9 cellular contexts compared by ENCODE assay signal in genomic region chr3:158801696-158802398, GRCh38. TPM values are rescaled to one million over a fixed set of nuclear protein-coding genes. Genes with fewer than 3 reads are reported as not detected.
DNase-seq lines count a peak whose midpoint lies in the region; ATAC-seq, FAIRE-seq and TF ChIP-seq lines count a peak whose summit lies in the region.
"Had no signal": no experiment of that assay in that cellular context is flagged by ENCODE, and none has a peak within 500 bp of the region (broad histone marks: within the 10 kb centered on the region; RNA-seq: fewer than 3 reads in every experiment).

A gene with protein sequence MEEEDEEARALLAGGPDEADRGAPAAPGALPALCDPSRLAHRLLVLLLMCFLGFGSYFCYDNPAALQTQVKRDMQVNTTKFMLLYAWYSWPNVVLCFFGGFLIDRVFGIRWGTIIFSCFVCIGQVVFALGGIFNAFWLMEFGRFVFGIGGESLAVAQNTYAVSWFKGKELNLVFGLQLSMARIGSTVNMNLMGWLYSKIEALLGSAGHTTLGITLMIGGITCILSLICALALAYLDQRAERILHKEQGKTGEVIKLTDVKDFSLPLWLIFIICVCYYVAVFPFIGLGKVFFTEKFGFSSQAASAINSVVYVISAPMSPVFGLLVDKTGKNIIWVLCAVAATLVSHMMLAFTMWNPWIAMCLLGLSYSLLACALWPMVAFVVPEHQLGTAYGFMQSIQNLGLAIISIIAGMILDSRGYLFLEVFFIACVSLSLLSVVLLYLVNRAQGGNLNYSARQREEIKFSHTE (plus strand): TSS chr3:158802054. CDS start chr3:158802153, 99 bp downstream.

- TF ChIP-seq CTCF in keratinocyte (optimal IDR thresholded peaks at IDR 0.05 in 1 of 3, IDR thresholded peaks at IDR 0.05 in 1 of 3, conservative IDR thresholded peaks at IDR 0.05 in 1 of 3; ENCODE audit: extremely low read depth in 1 of 3, insufficient read depth in 2 of 3, low read length in 3 of 3): no peak

- no peaks in the 10 kb centered on the region for H4K20me1 ChIP-seq in keratinocyte (ENCODE audit: control insufficient read depth, extremely low read depth, insufficient read depth, low read length)

- peak within 1 kb of the TSS; percentile 88 for H3K9ac ChIP-seq in keratinocyte (ENCODE audit: control insufficient read depth, extremely low read depth, insufficient read depth, low read length)

- H3K79me2 ChIP-seq in keratinocyte (ENCODE audit: control insufficient read depth, insufficient read depth, low read length): peaks cover 5% of the 10 kb centered on the region

- H3K4me3 ChIP-seq in keratinocyte (ENCODE audit: control insufficient read depth in 2 of 3, extremely low read depth in 1 of 3, insufficient read depth in 2 of 3, low read depth in 1 of 3, low read length in 3 of 3): peak within 1 kb of the TSS; percentile 64 to 85 (median 83)

- ATAC-seq in HG03432 (IDR thresholded peaks at IDR 0.05; ENCODE audit: unreplicated experiment): peak; percentile 100

- peak within 1 kb of the TSS; percentile 92 for H3K4me2 ChIP-seq in keratinocyte (ENCODE audit: control insufficient read depth, extremely low read depth, insufficient read depth, low read depth, low read length)

- dilution Hi-C loops in keratinocyte (cut with MboI; ENCODE audit: extremely low pct_ligation_motif_present, low sequenced_read_pairs): no loop called here

- peak; percentile 73 for FAIRE-seq in keratinocyte (lab: Jason Lieb, UNC)
- FAIRE-seq: TTC549 had no signal

- peaks cover 15% of the 10 kb centered on the region for H3K4me1 ChIP-seq in keratinocyte (ENCODE audit: control insufficient read depth, extremely low read depth, insufficient read depth, low read length)

- H2AFZ ChIP-seq in keratinocyte (ENCODE audit: control insufficient read depth, low read length): peak within 1 kb of the TSS; percentile 93

- no peaks in the 10 kb centered on the region for H3K9me1 ChIP-seq in keratinocyte (ENCODE audit: control insufficient read depth, extremely low read depth, insufficient read depth, low read length)

- no peaks in the 10 kb centered on the region for H3K27me3 ChIP-seq in keratinocyte (ENCODE audit: control insufficient read depth, extremely low read depth, insufficient read depth, low read length)

- H3K27ac ChIP-seq in keratinocyte (ENCODE audit: control insufficient read depth, insufficient read depth, low read length): peak within 1 kb of the TSS; percentile 84

- peak; percentile 83 for TF ChIP-seq POLR2A in GM19193 (IDR thresholded peaks at IDR 0.05; ENCODE audit: extremely low read depth, insufficient read depth, insufficient read length)

- DNase-seq in AML-193 (lab: John Stamatoyannopoulos, UW) (peak; percentile 94 to 95), NCI-H510A (lab: John Stamatoyannopoulos, UW) (peak; percentile 68), cerebellar nuclear complex (lab: John Stamatoyannopoulos, UW) (peak; percentile 8 to 81), keratinocyte (ENCODE audit: low read depth, low spot score) (peak; percentile 48)
- DNase-seq in activated CD4-positive, alpha-beta T cell treated with anti-CD3 and anti-CD28 coated beads for 1 hour: peak; percentile 76
- DNase-seq in stimulated activated CD4-positive, alpha-beta T cell treated with anti-CD3 and anti-CD28 coated beads, Interleukin-15, amount 100 ng/mL, for 1 hour (ENCODE audit: low read depth in 1 of 2, low spot score in 1 of 2): peak; percentile 69 to 76

- H3K9me3 ChIP-seq in keratinocyte (ENCODE audit: control insufficient read depth, low read depth, low read length): no peaks in the 10 kb centered on the region

- H3K36me3 ChIP-seq in keratinocyte (ENCODE audit: control insufficient read depth in 2 of 2, extremely low read depth in 1 of 2, insufficient read depth in 2 of 2, low read length in 2 of 2): peaks cover 0 to 2% of the 10 kb centered on the region in 2 experiments

RNA-seq across cellular contexts. Expression of the gene that starts here (rescaled TPM):
- 36.8 to 52.4 TPM (median 49.8 TPM) in 3 replicates for polyA plus RNA-seq in keratinocyte
- polyA plus RNA-seq in keratinocyte (2011; ENCODE audit: low read depth): 16.8 TPM
- polyA plus RNA-seq in keratinocyte (2011; cell fraction: cytosol; rRNA removed): 27.7 and 45.0 TPM in 2 replicates
- 52.5 and 76.1 TPM in 2 replicates for polyA plus RNA-seq in keratinocyte (2011; cell fraction: nucleus; rRNA removed)
- 23.6 and 29.1 TPM in 2 replicates for polyA plus RNA-seq in keratinocyte (2012; ENCODE audit: low replicate concordance)
- polyA minus RNA-seq in keratinocyte: 12.1 to 52.1 TPM (median 49.4 TPM) in 3 replicates
- 31.5 TPM for polyA minus RNA-seq in keratinocyte (2011; cell fraction: cytosol; rRNA and poly(A)+ RNA removed)
- 40.5 and 63.0 TPM in 2 replicates for polyA minus RNA-seq in keratinocyte (2011; cell fraction: nucleus; rRNA and poly(A)+ RNA removed)

Comparison
In these comparisons a context has a peak if more than half of its experiments do, and no peak if none do; other contexts are left out.
1. Peak in every context shown above with its lines: DNase-seq, ATAC-seq, H3K4me3 ChIP-seq and H3K27ac ChIP-seq.
2. DNase-seq: peak in every context shown above with its lines; median percentile 94 in AML-193; 76 in activated CD4-positive, alpha-beta T cell treated with anti-CD3 and anti-CD28 coated beads for 1 hour; 72 in stimulated activated CD4-positive, alpha-beta T cell treated with anti-CD3 and anti-CD28 coated beads, Interleukin-15, amount 100 ng/mL, for 1 hour; 68 in NCI-H510A; 48 in keratinocyte; 44 in cerebellar nuclear complex.